14 cellular contexts compared by ENCODE assay signal in genomic region chr15:74792227-74793016, GRCh38. TPM values are rescaled to one million over a fixed set of nuclear protein-coding genes. Genes with fewer than 3 reads are reported as not detected.
DNase-seq lines count a peak whose midpoint lies in the region; ATAC-seq and TF ChIP-seq lines count a peak whose summit lies in the region.
"Had no signal": no experiment of that assay in that cellular context is flagged by ENCODE, and none has a peak within 500 bp of the region (broad histone marks: within the 10 kb centered on the region; RNA-seq: fewer than 3 reads in every experiment).

No MANE protein-coding gene starts in this region.

- peaks cover 94% of the 10 kb centered on the region for H3K4me1 Mint-ChIP-seq in activated T-cell treated with anti-CD3 and anti-CD28 coated beads, Interleukin-2, amount 50 U/mL, for 24 hours (ENCODE audit: low read depth)
- peaks cover 89% of the 10 kb centered on the region for H3K4me1 Mint-ChIP-seq in dendritic cell treated with granulocyte-macrophage colony-stimulating factor and Interleukin-4, amounts not matched to agents 40 ng/mL and 50 ng/mL, for 4 days (ENCODE audit: low read depth)
- H3K4me1 Mint-ChIP-seq in stimulated activated effector memory CD8-positive, alpha-beta T cell treated with anti-CD3 and anti-CD28 coated beads, Interleukin-12 subunit alpha, Interleukin-12 subunit beta, amount 100 ng/mL, for 72 hours, result peaks cover 92% of the 10 kb centered on the region

- H3K9me3 ChIP-seq in MM.1S (replicated peaks; ENCODE audit: insufficient read depth, low read length), result no peaks in the 10 kb centered on the region

- H3K9me2 ChIP-seq in MM.1S (replicated peaks; ENCODE audit: insufficient read depth, low read length), result no peaks in the 10 kb centered on the region

- peaks cover 52% of the 10 kb centered on the region for H3F3A ChIP-seq in MM.1S (ENCODE audit: insufficient read depth, low read length)

- H3K36me3 Mint-ChIP-seq in activated T-cell treated with anti-CD3 and anti-CD28 coated beads, Interleukin-2, amount 50 U/mL, for 24 hours (ENCODE audit: low read depth), result peaks cover 81% of the 10 kb centered on the region
- peaks cover 74% of the 10 kb centered on the region for H3K36me3 Mint-ChIP-seq in dendritic cell treated with granulocyte-macrophage colony-stimulating factor and Interleukin-4, amounts not matched to agents 40 ng/mL and 50 ng/mL, for 4 days (ENCODE audit: low read depth)
- peaks cover 86% of the 10 kb centered on the region for H3K36me3 Mint-ChIP-seq in stimulated activated effector memory CD8-positive, alpha-beta T cell treated with anti-CD3 and anti-CD28 coated beads, Interleukin-12 subunit alpha, Interleukin-12 subunit beta, amount 100 ng/mL, for 72 hours

- peak overlapping the region; percentile 8; the same call in 1 of the 2 replicates for H3K27ac ChIP-seq in MM.1S (ENCODE audit: low read length)
- H3K27ac ChIP-seq: GM23248 had no signal

- peak overlapping the region; percentile 99 for H3K27ac Mint-ChIP-seq in activated T-cell treated with anti-CD3 and anti-CD28 coated beads, Interleukin-2, amount 50 U/mL, for 24 hours
- peak overlapping the region; percentile 45 for H3K27ac Mint-ChIP-seq in dendritic cell treated with granulocyte-macrophage colony-stimulating factor and Interleukin-4, amounts not matched to agents 40 ng/mL and 50 ng/mL, for 4 days
- H3K27ac Mint-ChIP-seq in stimulated activated effector memory CD8-positive, alpha-beta T cell treated with anti-CD3 and anti-CD28 coated beads, Interleukin-12 subunit alpha, Interleukin-12 subunit beta, amount 100 ng/mL, for 72 hours, result peak overlapping the region; percentile 96

- intact Hi-C loops in dendritic cell treated with granulocyte-macrophage colony-stimulating factor and Interleukin-4, amounts not matched to agents 40 ng/mL and 50 ng/mL, for 4 days (cut with micrococcal nuclease), result no loop called here

- no peaks in the 10 kb centered on the region for H3K27me3 Mint-ChIP-seq in activated T-cell treated with anti-CD3 and anti-CD28 coated beads, Interleukin-2, amount 50 U/mL, for 24 hours
- H3K27me3 Mint-ChIP-seq in dendritic cell treated with granulocyte-macrophage colony-stimulating factor and Interleukin-4, amounts not matched to agents 40 ng/mL and 50 ng/mL, for 4 days, result no peaks in the 10 kb centered on the region

- no peak for ATAC-seq in stimulated activated effector memory CD8-positive, alpha-beta T cell treated with anti-CD3 and anti-CD28 coated beads, Interleukin-12 subunit alpha, Interleukin-12 subunit beta, amount 100 ng/mL, for 72 hours

- H3K9ac ChIP-seq in MM.1S (ENCODE audit: low read length), result no peak overlapping the region
- H3K9ac ChIP-seq: GM23248 had no signal

- H3K4me2 ChIP-seq in MM.1S (ENCODE audit: low read depth, low read length), result 0 out of 2 replicates have a peak overlapping the region, but pooled peaks have one; percentile 11

- H3K4me3 ChIP-seq in MM.1S (ENCODE audit: low read length), result no peak overlapping the region
- H3K4me3 ChIP-seq: GM23248 had no signal

- H3K36me3 ChIP-seq in MM.1S (replicated peaks; ENCODE audit: insufficient read depth, low read length), result no peaks in the 10 kb centered on the region; the same call in 1 of the 2 replicates

- no peaks in the 10 kb centered on the region for H3K9me3 Mint-ChIP-seq in activated T-cell treated with anti-CD3 and anti-CD28 coated beads, Interleukin-2, amount 50 U/mL, for 24 hours
- no peaks in the 10 kb centered on the region for H3K9me3 Mint-ChIP-seq in dendritic cell treated with granulocyte-macrophage colony-stimulating factor and Interleukin-4, amounts not matched to agents 40 ng/mL and 50 ng/mL, for 4 days
- no peaks in the 10 kb centered on the region for H3K9me3 Mint-ChIP-seq in stimulated activated effector memory CD8-positive, alpha-beta T cell treated with anti-CD3 and anti-CD28 coated beads, Interleukin-12 subunit alpha, Interleukin-12 subunit beta, amount 100 ng/mL, for 72 hours

- H3K4me1 ChIP-seq in MM.1S (ENCODE audit: low read length), result peaks cover 59% of the 10 kb centered on the region

- no peak for TF ChIP-seq CTCF in MM.1S (IDR thresholded peaks at IDR 0.05; ENCODE audit: low read length)

- peak overlapping the region; percentile 97 for H3K4me3 Mint-ChIP-seq in activated T-cell treated with anti-CD3 and anti-CD28 coated beads, Interleukin-2, amount 50 U/mL, for 24 hours
- H3K4me3 Mint-ChIP-seq in dendritic cell treated with granulocyte-macrophage colony-stimulating factor and Interleukin-4, amounts not matched to agents 40 ng/mL and 50 ng/mL, for 4 days, result peak overlapping the region; percentile 41
- H3K4me3 Mint-ChIP-seq in stimulated activated effector memory CD8-positive, alpha-beta T cell treated with anti-CD3 and anti-CD28 coated beads, Interleukin-12 subunit alpha, Interleukin-12 subunit beta, amount 100 ng/mL, for 72 hours, result peak overlapping the region; percentile 96

- no peak overlapping the region for H2AFZ ChIP-seq in MM.1S (ENCODE audit: low read length)
- H2AFZ ChIP-seq: GM23248 had no signal

- no peaks in the 10 kb centered on the region for H3K27me3 ChIP-seq in MM.1S (replicated peaks; ENCODE audit: insufficient read depth, low read length)

- H3K79me2 ChIP-seq in MM.1S (ENCODE audit: low read length), result peaks cover 96% of the 10 kb centered on the region

- peaks cover 25% of the 10 kb centered on the region for H4K20me1 ChIP-seq in MM.1S (ENCODE audit: insufficient read depth, low read length)

- DNase-seq in activated T-cell treated with anti-CD3 and anti-CD28 coated beads, Interleukin-2, amount 50 U/mL, for 24 hours, result no peak
- DNase-seq in activated T-cell treated with anti-CD3 and anti-CD28 coated beads, Interleukin-2, amount 50 U/mL, for 1 hour, result no peak
- DNase-seq in MM.1S (no peak), NCI-H774 (lab: John Stamatoyannopoulos, UW) (no peak), MV-4-11 (lab: John Stamatoyannopoulos, UW) (no peak), A172 (ENCODE audit: low spot score) (no peak)
- no peak for DNase-seq in stimulated activated effector memory CD8-positive, alpha-beta T cell treated with anti-CD3 and anti-CD28 coated beads, Interleukin-12 subunit alpha, Interleukin-12 subunit beta, amount 100 ng/mL, for 72 hours (ENCODE audit: low spot score in 2 of 2)
- DNase-seq: GM23248; NCI-H2227 treated with DMSO at 0.1 percent for 48 hours; stimulated activated CD8-positive, alpha-beta memory T cell treated with anti-CD3 and anti-CD28 coated beads, Interleukin-4, amount 100 ng/mL, for 48 hours had no signal

RNA-seq across cellular contexts. Expression of gene CSK, which starts 10.5 kb away (rescaled TPM):
- total RNA-seq in A172 (2014; rRNA removed; shearing (Covaris generic)), result 28.3 and 29.8 TPM in 2 replicates

RNA-seq across cellular contexts. Expression of gene LMAN1L, which starts 20.2 kb away (rescaled TPM):
- total RNA-seq in A172 (2014; rRNA removed; shearing (Covaris generic)), result not detected in 2 replicates
- total RNA-seq: epithelial cell of proximal tubule, GM23248, RPMI7951 had no signal

RNA-seq across cellular contexts. Expression of gene CPLX3, which starts 34.0 kb away (rescaled TPM):
- not detected in 2 replicates for total RNA-seq in A172 (2014; rRNA removed; shearing (Covaris generic))
- total RNA-seq: epithelial cell of proximal tubule, GM23248, mononuclear cell, RPMI7951 had no signal

RNA-seq across cellular contexts. Expression of gene CYP1A2, which starts 43.8 kb away (rescaled TPM):
- total RNA-seq in A172 (2014; rRNA removed; shearing (Covaris generic)), result not detected in 2 replicates
- total RNA-seq: epithelial cell of proximal tubule, GM23248, mononuclear cell, RPMI7951 had no signal

RNA-seq across cellular contexts. Expression of gene ULK3, which starts 50.5 kb away (rescaled TPM):
- 35.9 and 40.1 TPM in 2 replicates for total RNA-seq in A172 (2014; rRNA removed; shearing (Covaris generic))

Comparison
In these comparisons a context has a peak if more than half of its experiments do, and no peak if none do; other contexts are left out.
1. H3K27ac Mint-ChIP-seq: peak in every context shown above with its lines; median percentile 99 in activated T-cell treated with anti-CD3 and anti-CD28 coated beads, Interleukin-2, amount 50 U/mL, for 24 hours; 96 in stimulated activated effector memory CD8-positive, alpha-beta T cell treated with anti-CD3 and anti-CD28 coated beads, Interleukin-12 subunit alpha, Interleukin-12 subunit beta, amount 100 ng/mL, for 72 hours; 45 in dendritic cell treated with granulocyte-macrophage colony-stimulating factor and Interleukin-4, amounts not matched to agents 40 ng/mL and 50 ng/mL, for 4 days.
2. H3K4me3 Mint-ChIP-seq: peak in every context shown above with its lines; median percentile 97 in activated T-cell treated with anti-CD3 and anti-CD28 coated beads, Interleukin-2, amount 50 U/mL, for 24 hours; 96 in stimulated activated effector memory CD8-positive, alpha-beta T cell treated with anti-CD3 and anti-CD28 coated beads, Interleukin-12 subunit alpha, Interleukin-12 subunit beta, amount 100 ng/mL, for 72 hours; 41 in dendritic cell treated with granulocyte-macrophage colony-stimulating factor and Interleukin-4, amounts not matched to agents 40 ng/mL and 50 ng/mL, for 4 days.